ENCODE assay signal across 17 cellular contexts in the genomic region with DNA sequence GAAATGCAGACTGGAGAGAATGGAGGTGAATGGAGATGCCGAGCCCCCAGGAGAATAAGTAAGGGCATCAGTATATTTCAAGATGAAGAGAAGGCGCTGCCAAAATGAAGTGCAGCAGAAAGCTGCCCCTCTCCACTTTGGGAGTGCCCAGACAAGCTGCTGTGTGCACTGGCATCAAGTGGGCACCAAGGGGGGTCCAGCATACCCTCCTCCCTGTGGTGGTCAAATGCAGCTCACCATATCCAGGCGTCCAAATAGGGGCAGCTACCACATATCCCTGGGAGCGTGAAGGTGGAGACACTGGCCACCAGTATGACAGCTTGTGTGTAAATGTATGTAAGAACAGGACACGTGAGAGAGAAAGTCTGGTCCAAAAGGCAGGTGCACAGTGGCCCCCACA.
"Had no signal": no experiment of that assay in that cellular context is flagged by ENCODE, and none has a peak within 500 bp of the region (broad histone marks: within the 10 kb centered on the region; RNA-seq: fewer than 3 reads in every experiment).

No MANE protein-coding gene starts in this region.

- H3K4me3 Mint-ChIP-seq: activated CD4-positive, alpha-beta T cell treated with anti-CD3 and anti-CD28 coated beads, Interleukin-2, amount 10 ng/mL, durations not matched to agents 7 days and 5 days; activated CD8-positive, alpha-beta memory T cell treated with anti-CD3 and anti-CD28 coated beads, Interleukin-2, amount 10 ng/mL, durations not matched to agents 7 days and 5 days; activated CD8-positive, alpha-beta T cell treated with anti-CD3 and anti-CD28 coated beads for 36 hours; activated naive CD8-positive, alpha-beta T cell treated with anti-CD3 and anti-CD28 coated beads, Interleukin-2, amount 50 U/mL, for 24 hours; immature natural killer cell; T-cell; T-helper 2 cell treated with Interferon-gamma antibody and Interleukin-4, amounts not matched to agents 5 μg/mL and 100 μg/mL, for 36 hours had no signal

- H3K27ac ChIP-seq: cardiac muscle cell, epithelial cell of prostate, thyroid gland, VCaP had no signal

- DNase-seq: activated CD4-positive, alpha-beta T cell treated with anti-CD3 and anti-CD28 coated beads, Interleukin-2, amount 10 ng/mL, durations not matched to agents 7 days and 5 days; activated CD8-positive, alpha-beta memory T cell treated with anti-CD3 and anti-CD28 coated beads, Interleukin-2, amount 10 ng/mL, durations not matched to agents 7 days and 5 days; activated CD8-positive, alpha-beta T cell treated with anti-CD3 and anti-CD28 coated beads for 36 hours; activated effector memory CD4-positive, alpha-beta T cell treated with anti-CD3 and anti-CD28 coated beads, Interleukin-2, amount 50 U/mL, for 16 hours; activated naive CD4-positive, alpha-beta T cell treated with anti-CD3 and anti-CD28 coated beads, Interleukin-2, amount 50 U/mL, for 16 hours; activated naive CD8-positive, alpha-beta T cell treated with anti-CD3 and anti-CD28 coated beads, Interleukin-2, amount 50 U/mL, for 24 hours; activated T-cell treated with anti-CD3 and anti-CD28 coated beads for 4 hours; immature natural killer cell; stimulated activated CD4-positive, alpha-beta T cell treated with anti-CD3 and anti-CD28 coated beads, Interleukin-4, amount 100 ng/mL, for 4 hours; stimulated activated naive CD8-positive, alpha-beta T cell treated with anti-CD3 and anti-CD28 coated beads, Interleukin-15, Interleukin-2, amounts not matched to agents 100 U/mL and 50 U/mL, for 24 hours; T-cell had no signal

- H3K36me3 ChIP-seq: cardiac muscle cell, thyroid gland had no signal

- H3K4me1 Mint-ChIP-seq: activated CD4-positive, alpha-beta T cell treated with anti-CD3 and anti-CD28 coated beads, Interleukin-2, amount 10 ng/mL, durations not matched to agents 7 days and 5 days; activated CD8-positive, alpha-beta memory T cell treated with anti-CD3 and anti-CD28 coated beads, Interleukin-2, amount 10 ng/mL, durations not matched to agents 7 days and 5 days; activated naive CD8-positive, alpha-beta T cell treated with anti-CD3 and anti-CD28 coated beads, Interleukin-2, amount 50 U/mL, for 24 hours; immature natural killer cell; T-cell had no signal

- H3K4me3 ChIP-seq: cardiac muscle cell, thyroid gland had no signal

- H3K27me3 Mint-ChIP-seq: activated CD4-positive, alpha-beta T cell treated with anti-CD3 and anti-CD28 coated beads, Interleukin-2, amount 10 ng/mL, durations not matched to agents 7 days and 5 days; activated CD8-positive, alpha-beta memory T cell treated with anti-CD3 and anti-CD28 coated beads, Interleukin-2, amount 10 ng/mL, durations not matched to agents 7 days and 5 days; activated CD8-positive, alpha-beta T cell treated with anti-CD3 and anti-CD28 coated beads for 36 hours; activated naive CD8-positive, alpha-beta T cell treated with anti-CD3 and anti-CD28 coated beads, Interleukin-2, amount 50 U/mL, for 24 hours had no signal

- H3K9me3 ChIP-seq: thyroid gland had no signal

- ATAC-seq: activated CD4-positive, CD25-positive, alpha-beta regulatory T cell treated with anti-CD3 and anti-CD28 coated beads, Interleukin-2, amount 50 U/mL, for 24 hours; activated CD8-positive, alpha-beta memory T cell treated with anti-CD3 and anti-CD28 coated beads, Interleukin-2, amount 10 ng/mL, durations not matched to agents 7 days and 5 days; activated CD8-positive, alpha-beta T cell treated with anti-CD3 and anti-CD28 coated beads for 36 hours; activated naive CD8-positive, alpha-beta T cell treated with anti-CD3 and anti-CD28 coated beads, Interleukin-2, amount 50 U/mL, for 24 hours; stimulated activated naive CD8-positive, alpha-beta T cell treated with anti-CD3 and anti-CD28 coated beads, Interleukin-15, Interleukin-2, amounts not matched to agents 100 U/mL and 50 U/mL, for 24 hours; T-cell had no signal

- H3K27me3 ChIP-seq: cardiac muscle cell, thyroid gland had no signal

- H3K36me3 Mint-ChIP-seq: activated CD8-positive, alpha-beta memory T cell treated with anti-CD3 and anti-CD28 coated beads, Interleukin-2, amount 10 ng/mL, durations not matched to agents 7 days and 5 days had no signal

- H3K27ac Mint-ChIP-seq: activated CD8-positive, alpha-beta memory T cell treated with anti-CD3 and anti-CD28 coated beads, Interleukin-2, amount 10 ng/mL, durations not matched to agents 7 days and 5 days; activated CD8-positive, alpha-beta T cell treated with anti-CD3 and anti-CD28 coated beads for 36 hours; activated naive CD8-positive, alpha-beta T cell treated with anti-CD3 and anti-CD28 coated beads, Interleukin-2, amount 50 U/mL, for 24 hours; immature natural killer cell; T-cell; T-helper 2 cell treated with Interferon-gamma antibody and Interleukin-4, amounts not matched to agents 5 μg/mL and 100 μg/mL, for 36 hours had no signal
